Comparison of ENCODE assay signal across 8 cellular contexts in genomic region chr6:7590918-7591302, GRCh38. TPM values are rescaled to one million over a fixed set of nuclear protein-coding genes. Genes with fewer than 3 reads are reported as not detected.
DNase-seq lines count a peak whose midpoint lies in the region; ATAC-seq and TF ChIP-seq lines count a peak whose summit lies in the region.

No MANE protein-coding gene starts in this region.

- H3K4me1 ChIP-seq in GM23248 (ENCODE audit: insufficient read depth): peaks cover 34% of the 10 kb centered on the region
- H3K4me1 ChIP-seq in naive thymus-derived CD4-positive, alpha-beta T cell (ENCODE audit: control insufficient read depth in 2 of 2, insufficient read depth in 2 of 2, low read length in 2 of 2): peaks cover 12 to 17% of the 10 kb centered on the region in 2 donors

- DNase-seq in GM23248: peak; percentile 61
- DNase-seq in RPMI7951 (ENCODE audit: low read depth): peak; percentile 34
- no peak for DNase-seq in endothelial cell (ENCODE audit: low spot score)
- DNase-seq in naive thymus-derived CD4-positive, alpha-beta T cell: no peak
- no peak for DNase-seq in NCI-H524 (lab: John Stamatoyannopoulos, UW)
- no peak for DNase-seq in stimulated activated CD4-positive, alpha-beta T cell treated with anti-CD3 and anti-CD28 coated beads, Interleukin-1b, Interleukin-23, amount 100 ng/mL, for 48 hours

- no peaks in the 10 kb centered on the region for H3K9me3 Mint-ChIP-seq in endothelial cell (ENCODE audit: unreplicated experiment)
- no peaks in the 10 kb centered on the region for H3K9me3 Mint-ChIP-seq in naive thymus-derived CD4-positive, alpha-beta T cell

- H3K27me3 Mint-ChIP-seq in endothelial cell (ENCODE audit: unreplicated experiment): peaks cover 3% of the 10 kb centered on the region
- peaks cover 0 to 2% (median 0%) of the 10 kb centered on the region in 5 donors for H3K27me3 Mint-ChIP-seq in naive thymus-derived CD4-positive, alpha-beta T cell

- POLR2A ChIA-PET in naive thymus-derived CD4-positive, alpha-beta T cell (lab: Charles Lee): no interaction called here

- H3K36me3 ChIP-seq in GM23248 (ENCODE audit: low read depth): peaks cover 22% of the 10 kb centered on the region
- H3K36me3 ChIP-seq in naive thymus-derived CD4-positive, alpha-beta T cell (ENCODE audit: control insufficient read depth in 2 of 3, insufficient read depth in 3 of 3, low read length in 3 of 3): peaks cover 5 to 23% (median 16%) of the 10 kb centered on the region in 3 experiments

- H3K9me3 ChIP-seq in GM23248 (ENCODE audit: low read depth): no peaks in the 10 kb centered on the region
- no peaks in the 10 kb centered on the region for H3K9me3 ChIP-seq in naive thymus-derived CD4-positive, alpha-beta T cell (ENCODE audit: control insufficient read depth in 2 of 3, low read length in 3 of 3)

- ATAC-seq in naive thymus-derived CD4-positive, alpha-beta T cell: no peak
- ATAC-seq in GM18520 (IDR thresholded peaks at IDR 0.05; ENCODE audit: unreplicated experiment): no peak
- ATAC-seq in HG02938 (IDR thresholded peaks at IDR 0.05; ENCODE audit: unreplicated experiment): no peak

- CTCF ChIA-PET in naive thymus-derived CD4-positive, alpha-beta T cell (lab: Charles Lee): no interaction called here

- peaks cover 37% of the 10 kb centered on the region for H3F3A ChIP-seq in GM23248 (ENCODE audit: insufficient read depth)

- intact Hi-C loops in naive thymus-derived CD4-positive, alpha-beta T cell (cut with micrococcal nuclease): loop anchor here (1.0 to 10.0 kb wide), 7 partner anchors 202 to 841 kb away; partner anchors contain the start of genes CAGE1 (in 2 of the 2), EEF1E1 (in 2 of the 2), RIOK1 (in 2 of the 2) and SSR1 (in 2 of the 2)

- H3K4me2 ChIP-seq in GM23248 (ENCODE audit: unreplicated experiment): peak overlapping the region; percentile 93

- H4K20me1 ChIP-seq in GM23248 (ENCODE audit: insufficient read depth): no peaks in the 10 kb centered on the region; the same call in 1 of the 2 replicates

- H3K27me3 ChIP-seq in GM23248 (replicated peaks; ENCODE audit: insufficient read depth): no peaks in the 10 kb centered on the region
- no peaks in the 10 kb centered on the region for H3K27me3 ChIP-seq in naive thymus-derived CD4-positive, alpha-beta T cell (ENCODE audit: control insufficient read depth in 2 of 2, insufficient read depth in 2 of 2, low read length in 2 of 2)

- peak overlapping the region; percentile 99 for H3K4me3 ChIP-seq in GM23248
- H3K4me3 ChIP-seq in naive thymus-derived CD4-positive, alpha-beta T cell (ENCODE audit: low read length): peak overlapping the region; percentile 89

- H2AFZ ChIP-seq in GM23248: peak overlapping the region; percentile 92

- H3K27ac ChIP-seq in GM23248: peak overlapping the region; percentile 78
- H3K27ac ChIP-seq in naive thymus-derived CD4-positive, alpha-beta T cell (ENCODE audit: low read depth, low read length): peak overlapping the region; percentile 77

- no peak for TF ChIP-seq CTCF in endothelial cell (IDR thresholded peaks at IDR 0.05; ENCODE audit: unreplicated experiment)

- peaks cover 20% of the 10 kb centered on the region for H3K4me1 Mint-ChIP-seq in endothelial cell (ENCODE audit: unreplicated experiment)
- H3K4me1 Mint-ChIP-seq in naive thymus-derived CD4-positive, alpha-beta T cell: peaks cover 28 to 62% (median 54%) of the 10 kb centered on the region in 7 donors

- peaks cover 7% of the 10 kb centered on the region for H3K36me3 Mint-ChIP-seq in endothelial cell (ENCODE audit: low read depth, unreplicated experiment)
- H3K36me3 Mint-ChIP-seq in naive thymus-derived CD4-positive, alpha-beta T cell: peaks cover 0 to 10% (median 4%) of the 10 kb centered on the region in 5 donors

- no peaks in the 10 kb centered on the region for H3K9me2 ChIP-seq in GM23248 (ENCODE audit: insufficient read depth)

- 12 to 19% methylated on average over 10 of the region's 10 CpGs for WGBS in GM23248 (ENCODE audit: low coverage in 1 of 2, low lambda C conversion rate in 2 of 2, missing lambda C conversion rate in 2 of 2), 2 experiments

- in situ Hi-C loops in GM23248 (cut with MboI): no loop called here

- no peak overlapping the region for H3K27ac Mint-ChIP-seq in endothelial cell (ENCODE audit: unreplicated experiment)
- peak overlapping the region; percentile 86 to 97 (median 94) for H3K27ac Mint-ChIP-seq in naive thymus-derived CD4-positive, alpha-beta T cell

- peak overlapping the region; percentile 95 for H3K4me3 Mint-ChIP-seq in endothelial cell (ENCODE audit: unreplicated experiment)
- H3K4me3 Mint-ChIP-seq in naive thymus-derived CD4-positive, alpha-beta T cell: peak overlapping the region; percentile 93 to 100 (median 99)

- peaks cover 55% of the 10 kb centered on the region for H3K79me2 ChIP-seq in GM23248 (ENCODE audit: insufficient read depth)

- H3K9ac ChIP-seq in GM23248: peak overlapping the region; percentile 85

RNA-seq across cellular contexts. Expression of gene SNRNP48, which starts 0.9 kb away (rescaled TPM):
- total RNA-seq in GM23248 (2014; rRNA removed; shearing (Covaris generic)): 9.9 and 13.1 TPM in 2 replicates
- polyA plus RNA-seq in GM23248 (2016; fragmentation: Nextera tagmentation; extraction: Ambion mirVana): 9.7 and 11.5 TPM in 2 replicates
- 18.5 and 19.2 TPM in 2 replicates for total RNA-seq in RPMI7951 (2014; rRNA removed; shearing (Covaris generic))
- 13.3 TPM for total RNA-seq in endothelial cell (ENCODE audit: unreplicated experiment)
- total RNA-seq in naive thymus-derived CD4-positive, alpha-beta T cell: 10 to 100 TPM in 4 of 5 experiments, 1 to 10 TPM in 1; 8.6 to 30.4 (median 15.3) TPM
- polyA plus RNA-seq in naive thymus-derived CD4-positive, alpha-beta T cell: 10 to 100 TPM; 10.7 to 11.4 TPM

RNA-seq across cellular contexts. Expression of gene DSP, which starts 49.4 kb away (rescaled TPM):
- total RNA-seq in GM23248 (2014; rRNA removed; shearing (Covaris generic)): 108 and 110 TPM in 2 replicates
- polyA plus RNA-seq in GM23248 (2016; fragmentation: Nextera tagmentation; extraction: Ambion mirVana): 76.4 and 78.1 TPM in 2 replicates
- total RNA-seq in RPMI7951 (2014; rRNA removed; shearing (Covaris generic)): under 0.01 TPM in 2 replicates
- 109 TPM for total RNA-seq in endothelial cell (ENCODE audit: unreplicated experiment)
- under 1 TPM in 1 of 5 experiments, not detected in 4; 0.02 TPM for total RNA-seq in naive thymus-derived CD4-positive, alpha-beta T cell
- polyA plus RNA-seq in naive thymus-derived CD4-positive, alpha-beta T cell: under 1 TPM in 1 of 2 donors, not detected in 1; 0.02 TPM

Comparison
In these comparisons a context has a peak if more than half of its experiments do, and no peak if none do; other contexts are left out.
1. DNase-seq: peak in GM23248 (single experiment) and RPMI7951 (single experiment); none in endothelial cell (single experiment), naive thymus-derived CD4-positive, alpha-beta T cell (0 of 9), NCI-H524 (0 of 2) and stimulated activated CD4-positive, alpha-beta T cell treated with anti-CD3 and anti-CD28 coated beads, Interleukin-1b, Interleukin-23, amount 100 ng/mL, for 48 hours (single experiment).
2. RNA of gene DSP, which starts 49.4 kb away (total RNA-seq): 109 TPM in endothelial cell (single experiment) and 108 to 110 TPM in GM23248; under 0.01 TPM in RPMI7951 and 0.02 TPM in naive thymus-derived CD4-positive, alpha-beta T cell; every median in the first group is over 100 times any median in the second.